Comparison of ENCODE assay signal across 30 cellular contexts in the genomic region with DNA sequence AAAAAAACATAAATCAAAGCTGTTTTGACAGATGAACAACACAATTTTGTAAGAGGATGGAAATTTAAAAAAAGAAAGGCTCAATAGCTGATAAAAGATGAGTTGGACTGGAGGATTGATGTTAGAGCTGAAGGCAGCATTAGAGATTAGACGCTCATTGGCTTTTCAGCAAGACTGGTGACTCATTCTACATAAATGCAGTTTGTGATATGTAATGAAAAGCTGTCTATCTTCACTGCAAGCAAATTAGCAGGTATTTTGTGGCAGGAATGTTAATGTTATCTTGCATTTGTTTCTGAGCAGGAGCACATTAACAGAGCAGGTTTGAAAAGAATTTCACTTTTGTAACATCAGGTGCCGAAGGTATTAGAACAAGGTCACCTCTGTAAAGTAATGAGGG.
DNase-seq lines count a peak whose midpoint lies in the region; ATAC-seq and TF ChIP-seq lines count a peak whose summit lies in the region.
"Had no signal": no experiment of that assay in that cellular context is flagged by ENCODE, and none has a peak within 500 bp of the region (broad histone marks: within the 10 kb centered on the region; RNA-seq: fewer than 3 reads in every experiment).

No MANE protein-coding gene starts in this region.

- no peak overlapping the region for H2BK120ac ChIP-seq in mesendoderm (ENCODE audit: low read depth, low read length)

- H2AK5ac ChIP-seq in mesendoderm (ENCODE audit: low read length): no peak overlapping the region

- H3K9ac ChIP-seq in mesendoderm (ENCODE audit: low read length) (no peak overlapping the region), colonic mucosa (ENCODE audit: low read depth in 2 of 2, low read length in 2 of 2) (no peak overlapping the region)

- no peak overlapping the region for H3K23ac ChIP-seq in mesendoderm (ENCODE audit: low read length)

- no peak for TF ChIP-seq POLR2A in body of pancreas (IDR thresholded peaks at IDR 0.05)

- H4K8ac ChIP-seq in mesendoderm (ENCODE audit: low read depth, low read length): no peak overlapping the region

- H3K4me2 ChIP-seq in mesendoderm (ENCODE audit: low read length): no peak overlapping the region

- no peak for DNase-seq in cardiac muscle cell (ENCODE audit: low read depth in 1 of 2, low spot score in 1 of 2)
- no peak for DNase-seq in Right ventricle myocardium inferior (ENCODE audit: missing footprints)
- no peak for DNase-seq in body of pancreas
- peak; percentile 84 for DNase-seq in mesendoderm
- DNase-seq in activated CD4-positive, alpha-beta memory T cell treated with anti-CD3 and anti-CD28 coated beads, Interleukin-2, amount 10 ng/mL, durations not matched to agents 7 days and 5 days: no peak
- DNase-seq in colonic mucosa: no peak
- DNase-seq: activated CD8-positive, alpha-beta memory T cell treated with anti-CD3 and anti-CD28 coated beads, Interleukin-2, amount 50 U/mL, for 4 hours; aorta; BE2C; DND-41; foreskin fibroblast; H7; Karpas-422; left ventricle myocardium inferior; MV-4-11; NCI-H1694 treated with DMSO at 0.1 percent for 48 hours; NCI-H345; NCI-H774; RPMI8226; stimulated activated CD8-positive, alpha-beta memory T cell treated with anti-CD3 and anti-CD28 coated beads, Interleukin-4, amount 100 ng/mL, for 48 hours; stomach had no signal

- CTCF ChIA-PET in activated CD4-positive, alpha-beta memory T cell treated with anti-CD3 and anti-CD28 coated beads, Interleukin-2, amount 10 ng/mL, durations not matched to agents 7 days and 5 days (lab: Charles Lee): no interaction called here

- H3K56ac ChIP-seq in mesendoderm (ENCODE audit: low read length): no peak overlapping the region

- no peaks in the 10 kb centered on the region for H3K79me2 ChIP-seq in mesendoderm (ENCODE audit: control insufficient read depth, insufficient read depth, low read length)

- H3K36me3 Mint-ChIP-seq in activated CD4-positive, alpha-beta memory T cell treated with anti-CD3 and anti-CD28 coated beads, Interleukin-2, amount 10 ng/mL, durations not matched to agents 7 days and 5 days (ENCODE audit: low read depth): no peaks in the 10 kb centered on the region

- H3K4me1 Mint-ChIP-seq in activated CD4-positive, alpha-beta memory T cell treated with anti-CD3 and anti-CD28 coated beads, Interleukin-2, amount 10 ng/mL, durations not matched to agents 7 days and 5 days: no peaks in the 10 kb centered on the region
- H3K4me1 Mint-ChIP-seq: activated T-helper 17 cell treated with anti-CD3 and anti-CD28 coated beads, Interleukin-2, amount 50 U/mL, for 72 hours had no signal

- no peak overlapping the region for H3K18ac ChIP-seq in mesendoderm (ENCODE audit: low read length)

- no peaks in the 10 kb centered on the region for H3K27me3 Mint-ChIP-seq in activated CD4-positive, alpha-beta memory T cell treated with anti-CD3 and anti-CD28 coated beads, Interleukin-2, amount 10 ng/mL, durations not matched to agents 7 days and 5 days
- H3K27me3 Mint-ChIP-seq: activated T-helper 17 cell treated with anti-CD3 and anti-CD28 coated beads, Interleukin-2, amount 50 U/mL, for 72 hours; natural killer cell treated with Interleukin-12 subunit alpha and Interleukin-12 subunit beta and Interleukin-15 and Interleukin-18, amount 100 ng/mL, for 72 hours had no signal

- peak overlapping the region; percentile 7 for H3K27ac ChIP-seq in cardiac muscle cell
- no peak overlapping the region for H3K27ac ChIP-seq in body of pancreas
- no peak overlapping the region for H3K27ac ChIP-seq in mesendoderm (ENCODE audit: low read depth, low read length)
- H3K27ac ChIP-seq in colonic mucosa: no peak overlapping the region
- H3K27ac ChIP-seq: left ventricle myocardium inferior, stomach, tibial nerve, VCaP had no signal

- intact Hi-C loops in Right ventricle myocardium inferior (cut with DNase I) (no loop called here), body of pancreas (cut with DNase I) (no loop called here), colonic mucosa (cut with DNase I) (no loop called here)

- POLR2A ChIA-PET in activated CD4-positive, alpha-beta memory T cell treated with anti-CD3 and anti-CD28 coated beads, Interleukin-2, amount 10 ng/mL, durations not matched to agents 7 days and 5 days (lab: Charles Lee): no interaction called here

- H2BK5ac ChIP-seq in mesendoderm (ENCODE audit: low read length): no peak overlapping the region

- no peak for TF ChIP-seq CTCF in cardiac muscle cell (IDR thresholded peaks at IDR 0.05; ENCODE audit: low read depth, low read length)
- TF ChIP-seq CTCF in body of pancreas (IDR thresholded peaks at IDR 0.05): no peak
- TF ChIP-seq CTCF in colonic mucosa (IDR thresholded peaks at IDR 0.05): no peak

- H3K4me3 ChIP-seq in cardiac muscle cell (no peak overlapping the region), body of pancreas (no peak overlapping the region), mesendoderm (ENCODE audit: low read length) (no peak overlapping the region), colonic mucosa (no peak overlapping the region)
- H3K4me3 ChIP-seq: GM12878, left ventricle myocardium inferior, stomach, tibial nerve had no signal

- H3K9me3 ChIP-seq in cardiac muscle cell (ENCODE audit: low read depth): no peaks in the 10 kb centered on the region
- H3K9me3 ChIP-seq in body of pancreas: no peaks in the 10 kb centered on the region
- H3K9me3 ChIP-seq in colonic mucosa: no peaks in the 10 kb centered on the region
- H3K9me3 ChIP-seq: BE2C, stomach, tibial nerve had no signal

- WGBS in body of pancreas, 2 donors: 9 to 21% methylated on average over 2 of the region's 2 CpGs
- WGBS in mesendoderm (ENCODE audit: extremely low coverage, insufficient coverage, low lambda C conversion rate): no CpG with 5 or more reads among the region's 2 CpGs

- no peaks in the 10 kb centered on the region for H3K27me3 ChIP-seq in cardiac muscle cell
- H3K27me3 ChIP-seq in body of pancreas: no peaks in the 10 kb centered on the region
- H3K27me3 ChIP-seq in mesendoderm (ENCODE audit: insufficient read depth, low read length, poor library complexity): no peaks in the 10 kb centered on the region
- H3K27me3 ChIP-seq in colonic mucosa: no peaks in the 10 kb centered on the region
- H3K27me3 ChIP-seq: BE2C, stomach, tibial nerve had no signal

- H3K4me3 Mint-ChIP-seq in activated CD4-positive, alpha-beta memory T cell treated with anti-CD3 and anti-CD28 coated beads, Interleukin-2, amount 10 ng/mL, durations not matched to agents 7 days and 5 days: no peak overlapping the region
- H3K4me3 Mint-ChIP-seq: activated T-helper 17 cell treated with anti-CD3 and anti-CD28 coated beads, Interleukin-2, amount 50 U/mL, for 72 hours; natural killer cell treated with Interleukin-12 subunit alpha and Interleukin-12 subunit beta and Interleukin-15 and Interleukin-18, amount 100 ng/mL, for 72 hours; T-helper 2 cell treated with Interferon-gamma antibody and Interleukin-4, amounts not matched to agents 5 μg/mL and 100 μg/mL, for 36 hours had no signal

- H3K4me1 ChIP-seq in cardiac muscle cell (ENCODE audit: low read depth) (peaks cover 5% of the 10 kb centered on the region), body of pancreas (no peaks in the 10 kb centered on the region), mesendoderm (ENCODE audit: control insufficient read depth, low read depth, low read length) (no peaks in the 10 kb centered on the region), colonic mucosa (no peaks in the 10 kb centered on the region)
- H3K4me1 ChIP-seq: BE2C, left ventricle myocardium inferior, stomach had no signal

- ATAC-seq in Right ventricle myocardium inferior: no peak
- peak; percentile 47 for ATAC-seq in body of pancreas
- no peak for ATAC-seq in GM21360 (IDR thresholded peaks at IDR 0.05; ENCODE audit: unreplicated experiment)
- ATAC-seq in esophagus mucosa: no peak
- ATAC-seq: activated naive CD4-positive, alpha-beta T cell treated with anti-CD3 and anti-CD28 coated beads, Interleukin-2, amount 50 U/mL, for 72 hours; activated T-helper 17 cell treated with anti-CD3 and anti-CD28 coated beads, Interleukin-2, amount 50 U/mL, for 72 hours; GM12878; natural killer cell treated with Interleukin-12 subunit alpha and Interleukin-12 subunit beta and Interleukin-15 and Interleukin-18, amount 100 ng/mL, for 72 hours had no signal

- H3K9me3 Mint-ChIP-seq in activated CD4-positive, alpha-beta memory T cell treated with anti-CD3 and anti-CD28 coated beads, Interleukin-2, amount 10 ng/mL, durations not matched to agents 7 days and 5 days: peaks cover 9% of the 10 kb centered on the region

- no peak overlapping the region for H2BK15ac ChIP-seq in mesendoderm (replicated peaks; ENCODE audit: low read depth)

- H3K36me3 ChIP-seq in cardiac muscle cell (no peaks in the 10 kb centered on the region), body of pancreas (replicated peaks in 1 of 2; ENCODE audit: insufficient read depth in 1 of 2, low read depth in 2 of 2) (no peaks in the 10 kb centered on the region), mesendoderm (ENCODE audit: control insufficient read depth, insufficient read depth, low read length) (no peaks in the 10 kb centered on the region), colonic mucosa (no peaks in the 10 kb centered on the region)
- H3K36me3 ChIP-seq: BE2C, left ventricle myocardium inferior, stomach, tibial nerve had no signal

- no peak overlapping the region for H4K5ac ChIP-seq in mesendoderm (ENCODE audit: low read length)

- H3K27ac Mint-ChIP-seq in activated CD4-positive, alpha-beta memory T cell treated with anti-CD3 and anti-CD28 coated beads, Interleukin-2, amount 10 ng/mL, durations not matched to agents 7 days and 5 days: no peak overlapping the region
- H3K27ac Mint-ChIP-seq: activated naive CD4-positive, alpha-beta T cell treated with anti-CD3 and anti-CD28 coated beads, Interleukin-2, amount 50 U/mL, for 72 hours; activated T-helper 17 cell treated with anti-CD3 and anti-CD28 coated beads, Interleukin-2, amount 50 U/mL, for 72 hours; natural killer cell treated with Interleukin-12 subunit alpha and Interleukin-12 subunit beta and Interleukin-15 and Interleukin-18, amount 100 ng/mL, for 72 hours; T-helper 2 cell treated with Interferon-gamma antibody and Interleukin-4, amounts not matched to agents 5 μg/mL and 100 μg/mL, for 36 hours had no signal

- H3K4ac ChIP-seq in mesendoderm (ENCODE audit: low read depth, low read length): no peak overlapping the region

- H3K79me1 ChIP-seq in mesendoderm (ENCODE audit: low read length): no peaks in the 10 kb centered on the region
